In the genomic region with DNA sequence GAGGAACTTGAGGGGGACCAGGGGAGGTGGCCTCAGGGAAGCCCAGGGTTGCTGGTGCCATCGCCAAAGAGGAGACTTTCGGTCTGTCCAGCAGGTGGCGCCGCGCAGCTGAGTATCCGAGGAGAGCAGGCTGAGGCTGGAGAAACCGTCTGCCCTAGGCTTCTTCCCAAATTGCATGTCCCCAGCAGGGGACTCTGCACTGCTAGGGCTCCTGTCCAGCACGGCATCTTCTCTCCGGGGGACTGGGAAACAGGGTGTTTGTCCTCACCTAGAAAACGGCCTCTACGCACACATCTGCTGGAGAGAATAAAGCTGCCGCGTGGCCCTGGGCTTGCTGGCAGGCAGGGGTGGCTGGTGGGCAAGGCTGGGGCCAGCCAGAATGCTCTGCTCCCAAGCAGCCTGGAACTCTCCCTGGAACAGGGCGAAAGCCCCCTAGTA, we compare ENCODE assay signal across 8 cellular contexts.
A peak's percentile ranks its signal among the peaks of the same experiment; 100 is the strongest.
DNase-seq lines count a peak whose midpoint lies in the region; ATAC-seq and TF ChIP-seq lines count a peak whose summit lies in the region.

No MANE protein-coding gene starts in this region.

- no peaks in the 10 kb centered on the region for H3K27me3 Mint-ChIP-seq in Caco-2 (ENCODE audit: insufficient read depth, unreplicated experiment)
- peaks cover 2 to 33% (median 8%) of the 10 kb centered on the region in 5 donors for H3K27me3 Mint-ChIP-seq in naive thymus-derived CD8-positive, alpha-beta T cell
- H3K27me3 Mint-ChIP-seq in stimulated activated memory B cell treated with anti-CD40 and anti-IgM and Interleukin-4, amounts not matched to agents 10 μg/mL and 1 μg/mL and 100 μg/mL, for 72 hours: peaks cover 21% of the 10 kb centered on the region

- no TSS peak for BruUV-seq in Caco-2 (replicated peaks; lab: Mats Ljungman, UMichigan)

- DNase-seq in Caco-2: peak; percentile 83 to 90
- peak; percentile 71 for DNase-seq in GM20000 (ENCODE audit: low spot score)
- DNase-seq in NOMO-1 (lab: John Stamatoyannopoulos, UW; ENCODE audit: unreplicated experiment in 2 of 2): peak; percentile 21 to 40
- DNase-seq in activated CD8-positive, alpha-beta memory T cell treated with anti-CD3 and anti-CD28 coated beads, Interleukin-2, amount 50 U/mL, for 48 hours: peak; percentile 93
- DNase-seq in naive thymus-derived CD8-positive, alpha-beta T cell: peak; percentile 19 to 80 (median 58)

- ATAC-seq in HG03571 (IDR thresholded peaks at IDR 0.05; ENCODE audit: unreplicated experiment) (peak; percentile 84), esophagus mucosa (peak; percentile 82)
- ATAC-seq in naive thymus-derived CD8-positive, alpha-beta T cell: peak; percentile 55 to 70
- peak; percentile 68 for ATAC-seq in stimulated activated memory B cell treated with anti-CD40 and anti-IgM and Interleukin-4, amounts not matched to agents 10 μg/mL and 1 μg/mL and 100 μg/mL, for 72 hours

- H3K36me3 ChIP-seq in Caco-2 (ENCODE audit: control insufficient read depth, insufficient read depth, low read length): no peaks in the 10 kb centered on the region

- H3K4me3 Mint-ChIP-seq in Caco-2 (ENCODE audit: unreplicated experiment): no peak overlapping the region
- H3K4me3 Mint-ChIP-seq in naive thymus-derived CD8-positive, alpha-beta T cell: no peak overlapping the region
- H3K4me3 Mint-ChIP-seq in stimulated activated memory B cell treated with anti-CD40 and anti-IgM and Interleukin-4, amounts not matched to agents 10 μg/mL and 1 μg/mL and 100 μg/mL, for 72 hours: no peak overlapping the region

- H3K4me1 Mint-ChIP-seq in Caco-2 (ENCODE audit: low read depth, unreplicated experiment): peaks cover 8% of the 10 kb centered on the region
- peaks cover 0 to 2% (median 0%) of the 10 kb centered on the region in 4 donors for H3K4me1 Mint-ChIP-seq in naive thymus-derived CD8-positive, alpha-beta T cell
- peaks cover 6% of the 10 kb centered on the region for H3K4me1 Mint-ChIP-seq in stimulated activated memory B cell treated with anti-CD40 and anti-IgM and Interleukin-4, amounts not matched to agents 10 μg/mL and 1 μg/mL and 100 μg/mL, for 72 hours

- intact Hi-C loops in Caco-2 (cut with micrococcal nuclease; ENCODE audit: unreplicated experiment): loop anchor here (1.0 to 5.0 kb wide), 6 partner anchors 35 to 320 kb away; no protein-coding TSS in a partner anchor

- H3K4me1 ChIP-seq in Caco-2: no peaks in the 10 kb centered on the region

- H3K9me3 Mint-ChIP-seq in Caco-2 (ENCODE audit: unreplicated experiment): no peaks in the 10 kb centered on the region
- H3K9me3 Mint-ChIP-seq in naive thymus-derived CD8-positive, alpha-beta T cell: no peaks in the 10 kb centered on the region
- H3K9me3 Mint-ChIP-seq in stimulated activated memory B cell treated with anti-CD40 and anti-IgM and Interleukin-4, amounts not matched to agents 10 μg/mL and 1 μg/mL and 100 μg/mL, for 72 hours: no peaks in the 10 kb centered on the region

- H3K27ac Mint-ChIP-seq in Caco-2 (ENCODE audit: unreplicated experiment): no peak overlapping the region
- no peak overlapping the region for H3K27ac Mint-ChIP-seq in naive thymus-derived CD8-positive, alpha-beta T cell
- H3K27ac Mint-ChIP-seq in stimulated activated memory B cell treated with anti-CD40 and anti-IgM and Interleukin-4, amounts not matched to agents 10 μg/mL and 1 μg/mL and 100 μg/mL, for 72 hours: no peak overlapping the region

- CTCF ChIA-PET in Caco-2 (lab: Charles Lee): interaction anchor here (0.7 to 2.6 kb wide), 6 partner anchors 12 to 255 kb away, joined by 3 to 8 read pairs (median 6); no protein-coding TSS in a partner anchor

- H3K4me3 ChIP-seq in Caco-2 (ENCODE audit: low read depth, low read length): no peak overlapping the region

- POLR2A ChIA-PET in Caco-2 (lab: Charles Lee): no interaction called here
- POLR2A ChIA-PET in naive thymus-derived CD8-positive, alpha-beta T cell (lab: Charles Lee): no interaction called here

- no peaks in the 10 kb centered on the region for H3K36me3 Mint-ChIP-seq in Caco-2 (ENCODE audit: insufficient read depth, unreplicated experiment)
- no peaks in the 10 kb centered on the region for H3K36me3 Mint-ChIP-seq in naive thymus-derived CD8-positive, alpha-beta T cell
- H3K36me3 Mint-ChIP-seq in stimulated activated memory B cell treated with anti-CD40 and anti-IgM and Interleukin-4, amounts not matched to agents 10 μg/mL and 1 μg/mL and 100 μg/mL, for 72 hours: no peaks in the 10 kb centered on the region

- TF ChIP-seq CTCF in Caco-2 (IDR thresholded peaks at IDR 0.05; ENCODE audit: insufficient read depth in 1 of 2, low read depth in 1 of 2, low read length in 1 of 2, severe bottlenecking in 1 of 2, unreplicated experiment in 1 of 2) (peak; percentile 90 to 94), GM20000 (IDR thresholded peaks at IDR 0.05; ENCODE audit: extremely low read depth, missing control alignments) (peak; percentile 80)

- H3K27me3 ChIP-seq in Caco-2 (replicated peaks; ENCODE audit: control insufficient read depth, insufficient read depth, low read length): no peaks in the 10 kb centered on the region

- H3K9me3 ChIP-seq in Caco-2: no peaks in the 10 kb centered on the region

Comparison
In these comparisons a context has a peak if more than half of its experiments do, and no peak if none do; other contexts are left out.
1. DNase-seq: peak in every context shown above with its lines; median percentile 93 in activated CD8-positive, alpha-beta memory T cell treated with anti-CD3 and anti-CD28 coated beads, Interleukin-2, amount 50 U/mL, for 48 hours; 86 in Caco-2; 71 in GM20000; 58 in naive thymus-derived CD8-positive, alpha-beta T cell; 30 in NOMO-1.